Comparison of ENCODE assay signal across 1 cellular context in the genomic region with DNA sequence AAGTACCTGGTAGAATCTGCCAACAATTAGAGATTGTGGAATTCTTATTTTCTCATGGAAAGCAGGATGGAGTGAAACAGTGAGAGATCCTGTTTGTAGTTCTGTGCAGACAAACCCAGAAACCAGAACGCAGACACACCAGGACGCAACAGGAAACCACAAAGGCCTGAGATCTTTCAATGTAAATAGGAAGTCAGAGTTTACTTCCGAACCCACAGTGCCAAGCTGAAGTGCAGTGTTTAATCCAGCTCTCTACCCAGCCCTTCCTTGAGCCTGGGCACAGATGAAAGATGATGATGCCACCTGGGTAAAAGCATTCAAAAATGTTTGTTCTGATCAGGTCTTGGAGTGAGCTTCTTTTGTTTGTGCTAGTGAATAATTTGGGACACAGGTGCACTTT.
A peak's percentile ranks its signal among the peaks of the same experiment; 100 is the strongest.
TF ChIP-seq lines count a peak whose summit lies in the region.

No MANE protein-coding gene starts in this region.

TF ChIP-seq in HepG2, 621 proteins besides CTCF, POLR2A, EP300 and RAD21 (continued from another document and continues in another):
- TF ChIP-seq ZNF253 (CRISPR knock-in tag; IDR thresholded peaks at IDR 0.05; ENCODE audit: borderline replicate concordance) (no peak), ARNT2 (CRISPR knock-in tag; IDR thresholded peaks at IDR 0.05; ENCODE audit: low read depth) (no peak), HNRNPK (IDR thresholded peaks at IDR 0.05; ENCODE audit: low read depth, low read length, poor library complexity, severe bottlenecking) (no peak), HIVEP1 (CRISPR knock-in tag; IDR thresholded peaks at IDR 0.05) (no peak), RFX1 (IDR thresholded peaks at IDR 0.05) (no peak), HNF1A (IDR thresholded peaks at IDR 0.05; ENCODE audit: low read depth) (0 out of 2 replicates have a peak, but pooled peaks have one; percentile 12), HNF1A (CRISPR knock-in tag; IDR thresholded peaks at IDR 0.05; ENCODE audit: borderline replicate concordance) (no peak), SCMH1 (CRISPR knock-in tag; IDR thresholded peaks at IDR 0.05; ENCODE audit: borderline replicate concordance) (no peak), SRF (IDR thresholded peaks at IDR 0.05; ENCODE audit: low read depth, low read length) (no peak), PAX8 (CRISPR knock-in tag; IDR thresholded peaks at IDR 0.05; ENCODE audit: borderline replicate concordance) (no peak), ZBTB49 (CRISPR knock-in tag; IDR thresholded peaks at IDR 0.05; ENCODE audit: borderline replicate concordance) (no peak), ZNF547 (CRISPR knock-in tag; IDR thresholded peaks at IDR 0.05) (no peak), NR2F1 (CRISPR knock-in tag; IDR thresholded peaks at IDR 0.05) (no peak), ZNF235 (CRISPR knock-in tag; IDR thresholded peaks at IDR 0.05; ENCODE audit: borderline replicate concordance) (no peak), KDM4B (CRISPR knock-in tag; IDR thresholded peaks at IDR 0.05) (no peak), ZNF451 (CRISPR knock-in tag; IDR thresholded peaks at IDR 0.05) (no peak), ZNF207 (IDR thresholded peaks at IDR 0.05; ENCODE audit: borderline replicate concordance) (no peak), PBX2 (CRISPR knock-in tag; IDR thresholded peaks at IDR 0.05) (no peak), ATRX (CRISPR knock-in tag; IDR thresholded peaks at IDR 0.05; ENCODE audit: borderline replicate concordance) (no peak), ZBTB20 (CRISPR knock-in tag; IDR thresholded peaks at IDR 0.05; ENCODE audit: borderline replicate concordance, low read depth) (no peak), HMG20A (CRISPR knock-in tag; IDR thresholded peaks at IDR 0.05; ENCODE audit: borderline replicate concordance) (no peak), ZNF296 (CRISPR knock-in tag; conservative IDR thresholded peaks at IDR 0.05) (no peak), KLF6 (CRISPR knock-in tag; IDR thresholded peaks at IDR 0.05) (no peak), ZNF205 (CRISPR knock-in tag; IDR thresholded peaks at IDR 0.05) (no peak), FOXK2 (IDR thresholded peaks at IDR 0.05) (no peak), SAP130 (CRISPR knock-in tag; IDR thresholded peaks at IDR 0.05; ENCODE audit: low read depth) (peak; percentile 16; the same call in 1 of the 2 replicates), E2F1 (CRISPR knock-in tag; IDR thresholded peaks at IDR 0.05) (no peak), ELF1 (CRISPR knock-in tag; IDR thresholded peaks at IDR 0.05) (no peak), KMT2A (CRISPR knock-in tag; IDR thresholded peaks at IDR 0.05) (no peak), U2AF1 (optimal IDR thresholded peaks at IDR 0.05; ENCODE audit: low read depth, low read length) (no peak), ZNF891 (CRISPR knock-in tag; IDR thresholded peaks at IDR 0.05) (no peak), ZNF576 (CRISPR knock-in tag; IDR thresholded peaks at IDR 0.05) (no peak), ZXDC (CRISPR knock-in tag; IDR thresholded peaks at IDR 0.05) (no peak), FOXA1 (IDR thresholded peaks at IDR 0.05) (no peak), FOXA1 (CRISPR knock-in tag; IDR thresholded peaks at IDR 0.05) (peak; percentile 68), HOXA9 (CRISPR knock-in tag; IDR thresholded peaks at IDR 0.05; ENCODE audit: borderline replicate concordance) (no peak), ZNF83 (CRISPR knock-in tag; IDR thresholded peaks at IDR 0.05; ENCODE audit: borderline replicate concordance) (no peak), RELA (CRISPR knock-in tag; IDR thresholded peaks at IDR 0.05) (no peak), MLLT10 (CRISPR knock-in tag; IDR thresholded peaks at IDR 0.05) (no peak), ZNF251 (CRISPR knock-in tag; IDR thresholded peaks at IDR 0.05) (no peak), IKZF5 (CRISPR knock-in tag; IDR thresholded peaks at IDR 0.05) (no peak), ZKSCAN5 (CRISPR knock-in tag; IDR thresholded peaks at IDR 0.05) (no peak)
- TF ChIP-seq, protein P1, sequence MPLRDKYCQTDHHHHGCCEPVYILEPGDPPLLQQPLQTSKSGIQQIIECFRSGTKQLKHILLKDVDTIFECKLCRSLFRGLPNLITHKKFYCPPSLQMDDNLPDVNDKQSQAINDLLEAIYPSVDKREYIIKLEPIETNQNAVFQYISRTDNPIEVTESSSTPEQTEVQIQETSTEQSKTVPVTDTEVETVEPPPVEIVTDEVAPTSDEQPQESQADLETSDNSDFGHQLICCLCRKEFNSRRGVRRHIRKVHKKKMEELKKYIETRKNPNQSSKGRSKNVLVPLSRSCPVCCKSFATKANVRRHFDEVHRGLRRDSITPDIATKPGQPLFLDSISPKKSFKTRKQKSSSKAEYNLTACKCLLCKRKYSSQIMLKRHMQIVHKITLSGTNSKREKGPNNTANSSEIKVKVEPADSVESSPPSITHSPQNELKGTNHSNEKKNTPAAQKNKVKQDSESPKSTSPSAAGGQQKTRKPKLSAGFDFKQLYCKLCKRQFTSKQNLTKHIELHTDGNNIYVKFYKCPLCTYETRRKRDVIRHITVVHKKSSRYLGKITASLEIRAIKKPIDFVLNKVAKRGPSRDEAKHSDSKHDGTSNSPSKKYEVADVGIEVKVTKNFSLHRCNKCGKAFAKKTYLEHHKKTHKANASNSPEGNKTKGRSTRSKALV (CRISPR knock-in tag; IDR thresholded peaks at IDR 0.05) = no peak
- TF ChIP-seq, protein P2, sequence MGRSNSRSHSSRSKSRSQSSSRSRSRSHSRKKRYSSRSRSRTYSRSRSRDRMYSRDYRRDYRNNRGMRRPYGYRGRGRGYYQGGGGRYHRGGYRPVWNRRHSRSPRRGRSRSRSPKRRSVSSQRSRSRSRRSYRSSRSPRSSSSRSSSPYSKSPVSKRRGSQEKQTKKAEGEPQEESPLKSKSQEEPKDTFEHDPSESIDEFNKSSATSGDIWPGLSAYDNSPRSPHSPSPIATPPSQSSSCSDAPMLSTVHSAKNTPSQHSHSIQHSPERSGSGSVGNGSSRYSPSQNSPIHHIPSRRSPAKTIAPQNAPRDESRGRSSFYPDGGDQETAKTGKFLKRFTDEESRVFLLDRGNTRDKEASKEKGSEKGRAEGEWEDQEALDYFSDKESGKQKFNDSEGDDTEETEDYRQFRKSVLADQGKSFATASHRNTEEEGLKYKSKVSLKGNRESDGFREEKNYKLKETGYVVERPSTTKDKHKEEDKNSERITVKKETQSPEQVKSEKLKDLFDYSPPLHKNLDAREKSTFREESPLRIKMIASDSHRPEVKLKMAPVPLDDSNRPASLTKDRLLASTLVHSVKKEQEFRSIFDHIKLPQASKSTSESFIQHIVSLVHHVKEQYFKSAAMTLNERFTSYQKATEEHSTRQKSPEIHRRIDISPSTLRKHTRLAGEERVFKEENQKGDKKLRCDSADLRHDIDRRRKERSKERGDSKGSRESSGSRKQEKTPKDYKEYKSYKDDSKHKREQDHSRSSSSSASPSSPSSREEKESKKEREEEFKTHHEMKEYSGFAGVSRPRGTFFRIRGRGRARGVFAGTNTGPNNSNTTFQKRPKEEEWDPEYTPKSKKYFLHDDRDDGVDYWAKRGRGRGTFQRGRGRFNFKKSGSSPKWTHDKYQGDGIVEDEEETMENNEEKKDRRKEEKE (IDR thresholded peaks at IDR 0.05) = no peak
